ENCODE assay signal across 13 cellular contexts in the genomic region with DNA sequence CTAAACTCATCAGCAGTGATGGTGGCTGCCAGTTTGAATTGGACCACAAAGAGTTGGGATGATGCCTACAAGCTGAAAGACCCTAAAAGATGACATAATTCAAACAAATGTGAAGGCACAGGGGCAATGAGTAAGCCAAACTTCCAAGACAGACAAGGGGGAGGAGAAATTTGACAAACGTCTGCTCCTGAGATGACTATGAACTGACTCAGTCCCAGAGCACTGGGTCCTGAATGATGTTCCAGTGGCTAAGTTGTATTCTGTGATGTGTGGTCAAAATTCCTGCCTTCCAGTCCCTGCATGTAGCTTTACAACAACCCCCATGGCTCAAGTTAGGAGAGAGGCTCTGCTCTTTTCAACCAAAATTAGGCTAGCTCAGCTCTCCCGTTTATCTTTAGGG.
A peak's percentile ranks its signal among the peaks of the same experiment; 100 is the strongest.
DNase-seq lines count a peak whose midpoint lies in the region; ATAC-seq and TF ChIP-seq lines count a peak whose summit lies in the region.
"Had no signal": no experiment of that assay in that cellular context is flagged by ENCODE, and none has a peak within 500 bp of the region (broad histone marks: within the 10 kb centered on the region; RNA-seq: fewer than 3 reads in every experiment).

No MANE protein-coding gene starts in this region.

- H3K9me3 ChIP-seq in GM23248 (ENCODE audit: low read depth) (no peaks in the 10 kb centered on the region), skeletal muscle satellite cell (replicated peaks; ENCODE audit: low read length) (no peaks in the 10 kb centered on the region)

- H3K36me3 Mint-ChIP-seq in endothelial cell (ENCODE audit: low read depth, unreplicated experiment): no peaks in the 10 kb centered on the region

- H3K4me2 ChIP-seq in GM23248 (ENCODE audit: unreplicated experiment) (peak overlapping the region; percentile 73), skeletal muscle satellite cell (ENCODE audit: low read length) (peak overlapping the region; percentile 71)

- no peak overlapping the region for H2AFZ ChIP-seq in GM23248

- H3K4me1 Mint-ChIP-seq in endothelial cell (ENCODE audit: unreplicated experiment): peaks cover 36% of the 10 kb centered on the region

- H3K79me2 ChIP-seq in GM23248 (ENCODE audit: insufficient read depth): no peaks in the 10 kb centered on the region

- in situ Hi-C loops in GM23248 (cut with MboI) (no loop called here), GM13976 (cut with MboI; ENCODE audit: low sequenced_read_pairs, unreplicated experiment) (no loop called here)

- H3K9ac ChIP-seq in GM23248: peak overlapping the region; percentile 64
- peak overlapping the region; percentile 82 for H3K9ac ChIP-seq in skeletal muscle satellite cell (ENCODE audit: low read depth, low read length)

- ATAC-seq in GM18870 (IDR thresholded peaks at IDR 0.05; ENCODE audit: unreplicated experiment): no peak

- H3F3A ChIP-seq in GM23248 (ENCODE audit: insufficient read depth): peaks cover 44% of the 10 kb centered on the region

- CTCF ChIA-PET in RWPE1 (lab: Yijun Ruan, JAX): interaction anchor here (0.6 to 1.3 kb wide), 2 partner anchors 28 to 32 kb away, joined by 3 to 7 read pairs; no protein-coding TSS in a partner anchor

- peaks cover 13% of the 10 kb centered on the region for H3K27me3 Mint-ChIP-seq in endothelial cell (ENCODE audit: unreplicated experiment)

- DNase-seq in GM23248: peak; percentile 92
- peak; percentile 93 for DNase-seq in RWPE1 (ENCODE audit: low spot score)
- peak; percentile 33 for DNase-seq in ecto neural progenitor cell (ENCODE audit: low spot score)
- no peak for DNase-seq in GM13976 (ENCODE audit: low spot score)
- DNase-seq in endothelial cell (ENCODE audit: low spot score): no peak
- DNase-seq in midbrain (lab: John Stamatoyannopoulos, UW): no peak
- DNase-seq: activated naive CD4-positive, alpha-beta T cell; GDM1; Karpas-422; NCI-H69; stimulated activated CD4-positive, alpha-beta T cell treated with anti-CD3 and anti-CD28 coated beads, Interleukin-15, amount 100 ng/mL, for 24 hours had no signal

- TF ChIP-seq CTCF in RWPE1 (conservative IDR thresholded peaks at IDR 0.05; ENCODE audit: low read depth) (no peak), GM13976 (IDR thresholded peaks at IDR 0.05; ENCODE audit: borderline replicate concordance, control extremely low read depth, extremely low read depth, insufficient read depth, missing control alignments) (no peak), endothelial cell (IDR thresholded peaks at IDR 0.05; ENCODE audit: unreplicated experiment) (no peak)

- no peaks in the 10 kb centered on the region for H3K27me3 ChIP-seq in GM23248 (replicated peaks; ENCODE audit: insufficient read depth)
- no peaks in the 10 kb centered on the region for H3K27me3 ChIP-seq in skeletal muscle satellite cell (ENCODE audit: control insufficient read depth, insufficient read depth, low read length)

- H3K4me3 ChIP-seq in GM23248 (peak overlapping the region; percentile 42), skeletal muscle satellite cell (ENCODE audit: low read length) (peak overlapping the region; percentile 40)

- no peak overlapping the region for H3K27ac Mint-ChIP-seq in endothelial cell (ENCODE audit: unreplicated experiment)

- H3K4me1 ChIP-seq in GM23248 (ENCODE audit: insufficient read depth): peaks cover 53% of the 10 kb centered on the region
- H3K4me1 ChIP-seq in skeletal muscle satellite cell (ENCODE audit: control insufficient read depth, insufficient read depth, low read length): peaks cover 55% of the 10 kb centered on the region

- H3K27ac ChIP-seq in GM23248 (peak overlapping the region; percentile 91), RWPE1 (peak overlapping the region; percentile 92)

- no peaks in the 10 kb centered on the region for H3K9me2 ChIP-seq in GM23248 (ENCODE audit: insufficient read depth)

- WGBS in GM23248 (ENCODE audit: low coverage in 1 of 2, low lambda C conversion rate in 2 of 2, missing lambda C conversion rate in 2 of 2), 2 experiments: 0% methylated on average over 2 of the region's 2 CpGs

- POLR2A ChIA-PET in RWPE1 (lab: Yijun Ruan, JAX; ENCODE audit: low non-redundant PET): no interaction called here

- no peaks in the 10 kb centered on the region for H3K9me3 Mint-ChIP-seq in endothelial cell (ENCODE audit: unreplicated experiment)

- no peaks in the 10 kb centered on the region for H4K20me1 ChIP-seq in GM23248 (ENCODE audit: insufficient read depth)

- H3K36me3 ChIP-seq in GM23248 (ENCODE audit: low read depth): no peaks in the 10 kb centered on the region
- no peaks in the 10 kb centered on the region for H3K36me3 ChIP-seq in skeletal muscle satellite cell (ENCODE audit: insufficient read depth, low read length)

- H3K4me3 Mint-ChIP-seq in endothelial cell (ENCODE audit: unreplicated experiment): no peak overlapping the region

Comparison
In these comparisons a context has a peak if more than half of its experiments do, and no peak if none do; other contexts are left out.
1. DNase-seq: peak in GM23248 (single experiment), RWPE1 (single experiment) and ecto neural progenitor cell (single experiment); none in GM13976 (single experiment), endothelial cell (single experiment) and midbrain (single experiment).